In the genomic region with DNA sequence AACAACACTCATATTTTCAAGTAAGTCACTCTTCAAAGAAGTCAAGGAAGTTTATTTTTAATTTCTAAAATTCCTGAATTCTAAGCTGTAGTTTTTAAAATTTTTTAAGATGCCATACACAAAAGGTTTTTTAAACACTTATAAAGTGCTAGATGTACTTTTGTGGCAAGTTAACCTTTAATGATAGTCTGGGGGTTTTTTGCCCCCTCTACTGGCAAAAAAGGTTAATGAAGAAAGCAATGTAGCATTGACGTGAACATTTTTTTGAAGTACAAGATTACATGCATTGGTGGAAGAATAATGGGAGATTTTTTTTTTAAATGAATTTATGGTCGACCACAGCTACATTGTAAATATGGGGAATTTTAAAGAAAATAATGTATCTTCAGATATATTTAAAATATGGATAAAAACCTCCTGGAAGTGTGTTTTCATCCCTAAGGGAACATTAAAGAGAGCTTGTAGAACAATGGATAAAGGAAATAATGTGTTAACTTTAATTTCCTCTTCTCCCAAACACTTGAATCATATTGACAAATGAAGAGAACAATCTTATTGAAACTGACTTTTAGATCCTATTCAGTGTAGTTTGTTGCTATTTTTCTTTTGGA, we compare ENCODE assay signal across 8 cellular contexts. TPM values are rescaled to one million over a fixed set of nuclear protein-coding genes. Genes with fewer than 3 reads are reported as not detected.
DNase-seq lines count a peak whose midpoint lies in the region; ATAC-seq and TF ChIP-seq lines count a peak whose summit lies in the region.

No MANE protein-coding gene starts in this region.

- H3K4me3 Mint-ChIP-seq in activated CD8-positive, alpha-beta T cell treated with anti-CD3 and anti-CD28 coated beads for 36 hours = no peak overlapping the region

- H3K9me3 ChIP-seq in vagina = no peaks in the 10 kb centered on the region

- CTCF ChIA-PET in activated CD8-positive, alpha-beta T cell treated with anti-CD3 and anti-CD28 coated beads for 36 hours (lab: Charles Lee) = interaction anchor here (0.8 to 3.9 kb wide), 14 partner anchors 9 to 163 kb away, joined by 3 to 35 read pairs (median 4); a partner anchor contains a TSS

- ATAC-seq in activated CD8-positive, alpha-beta T cell treated with anti-CD3 and anti-CD28 coated beads for 36 hours = no peak
- ATAC-seq in left colon = no peak

- H3K4me1 ChIP-seq in vagina = peaks cover 30% of the 10 kb centered on the region

- H3K9me3 Mint-ChIP-seq in activated CD8-positive, alpha-beta T cell treated with anti-CD3 and anti-CD28 coated beads for 36 hours = no peaks in the 10 kb centered on the region

- H3K4me3 ChIP-seq in GM12864 (ENCODE audit: low read depth, low read length) = no peak overlapping the region
- H3K4me3 ChIP-seq in vagina = no peak overlapping the region

- peaks cover 0 to 48% of the 10 kb centered on the region in 2 donors for H3K36me3 ChIP-seq in vagina

- H3K27me3 ChIP-seq in vagina = no peaks in the 10 kb centered on the region

- no peaks in the 10 kb centered on the region for H3K27me3 Mint-ChIP-seq in activated CD8-positive, alpha-beta T cell treated with anti-CD3 and anti-CD28 coated beads for 36 hours

- in situ Hi-C loops in KBM-7 (cut with MboI; ENCODE audit: low pct_unique_long_range_greater_than_20kb, low sequenced_read_pairs) = no loop called here

- DNase-seq in A172 (ENCODE audit: low spot score) = peak; percentile 43
- DNase-seq in GM12864 (ENCODE audit: low read depth) = no peak
- DNase-seq in KBM-7 = peak; percentile 67
- peak; percentile 6 for DNase-seq in activated CD8-positive, alpha-beta T cell treated with anti-CD3 and anti-CD28 coated beads for 36 hours
- peak; percentile 36 for DNase-seq in inferior parietal cortex (ENCODE audit: extremely low spot score)
- no peak for DNase-seq in vagina (ENCODE audit: extremely low spot score in 2 of 2)
- no peak for DNase-seq in substantia nigra (lab: John Stamatoyannopoulos, UW)
- DNase-seq in left colon = no peak

- TF ChIP-seq POLR2A in vagina (IDR thresholded peaks at IDR 0.05) = no peak

- H3K36me3 Mint-ChIP-seq in activated CD8-positive, alpha-beta T cell treated with anti-CD3 and anti-CD28 coated beads for 36 hours (ENCODE audit: low read depth) = peaks cover 45% of the 10 kb centered on the region

- no peak overlapping the region for H3K27ac Mint-ChIP-seq in activated CD8-positive, alpha-beta T cell treated with anti-CD3 and anti-CD28 coated beads for 36 hours

- intact Hi-C loops in activated CD8-positive, alpha-beta T cell treated with anti-CD3 and anti-CD28 coated beads for 36 hours (cut with micrococcal nuclease) = loop anchor here (2.0 kb wide), 1 partner anchor 161 kb away; no protein-coding TSS in a partner anchor
- intact Hi-C loops in vagina (cut with DNase I) (no loop called here), left colon (cut with DNase I, micrococcal nuclease) (loop anchor here in 1 of 2 donors (5.0 kb wide), 1 partner anchor 162 kb away; no protein-coding TSS in a partner anchor)

- H3K4me1 Mint-ChIP-seq in activated CD8-positive, alpha-beta T cell treated with anti-CD3 and anti-CD28 coated beads for 36 hours (ENCODE audit: low read depth) = peaks cover 27% of the 10 kb centered on the region

- POLR2A ChIA-PET in activated CD8-positive, alpha-beta T cell treated with anti-CD3 and anti-CD28 coated beads for 36 hours (lab: Charles Lee) = interaction anchor here (1.2 kb wide), 1 partner anchor 11 kb away, joined by 3 read pairs; no protein-coding TSS in a partner anchor

- peak; percentile 48 for TF ChIP-seq CTCF in GM12864 (IDR thresholded peaks at IDR 0.05; ENCODE audit: low read depth, low read length, missing control alignments)
- peak; percentile 67 for TF ChIP-seq CTCF in activated CD8-positive, alpha-beta T cell treated with anti-CD3 and anti-CD28 coated beads for 36 hours (IDR thresholded peaks at IDR 0.05)
- TF ChIP-seq CTCF in vagina (IDR thresholded peaks at IDR 0.05) = peak; percentile 2 to 50 (median 18)

- H3K27ac ChIP-seq in vagina = no peak overlapping the region
- no peak overlapping the region for H3K27ac ChIP-seq in substantia nigra (ENCODE audit: low read depth, low read length, poor library complexity, severe bottlenecking)

RNA-seq across cellular contexts. Expression of a gene that starts 12.6 kb away (rescaled TPM):
- 317 and 424 TPM in 2 replicates for total RNA-seq in A172 (2014; rRNA removed; shearing (Covaris generic))
- 10 to 100 TPM; 42.5 to 50.8 TPM for total RNA-seq in activated CD8-positive, alpha-beta T cell treated with anti-CD3 and anti-CD28 coated beads for 36 hours
- 64.1 TPM for total RNA-seq in vagina
- 100 to 1,000 TPM; 287 to 367 TPM for total RNA-seq in left colon

Comparison
In these comparisons a context has a peak if more than half of its experiments do, and no peak if none do; other contexts are left out.
1. DNase-seq: peak in A172 (single experiment), KBM-7 (single experiment), activated CD8-positive, alpha-beta T cell treated with anti-CD3 and anti-CD28 coated beads for 36 hours (single experiment) and inferior parietal cortex (single experiment); none in GM12864 (single experiment), vagina (0 of 2), substantia nigra (0 of 49) and left colon (0 of 2).
2. Peak in every context shown above with its lines, with median percentiles within 50 percentile points of each other: CTCF ChIP-seq.